ENCODE assay signal across 9 cellular contexts in the genomic region with DNA sequence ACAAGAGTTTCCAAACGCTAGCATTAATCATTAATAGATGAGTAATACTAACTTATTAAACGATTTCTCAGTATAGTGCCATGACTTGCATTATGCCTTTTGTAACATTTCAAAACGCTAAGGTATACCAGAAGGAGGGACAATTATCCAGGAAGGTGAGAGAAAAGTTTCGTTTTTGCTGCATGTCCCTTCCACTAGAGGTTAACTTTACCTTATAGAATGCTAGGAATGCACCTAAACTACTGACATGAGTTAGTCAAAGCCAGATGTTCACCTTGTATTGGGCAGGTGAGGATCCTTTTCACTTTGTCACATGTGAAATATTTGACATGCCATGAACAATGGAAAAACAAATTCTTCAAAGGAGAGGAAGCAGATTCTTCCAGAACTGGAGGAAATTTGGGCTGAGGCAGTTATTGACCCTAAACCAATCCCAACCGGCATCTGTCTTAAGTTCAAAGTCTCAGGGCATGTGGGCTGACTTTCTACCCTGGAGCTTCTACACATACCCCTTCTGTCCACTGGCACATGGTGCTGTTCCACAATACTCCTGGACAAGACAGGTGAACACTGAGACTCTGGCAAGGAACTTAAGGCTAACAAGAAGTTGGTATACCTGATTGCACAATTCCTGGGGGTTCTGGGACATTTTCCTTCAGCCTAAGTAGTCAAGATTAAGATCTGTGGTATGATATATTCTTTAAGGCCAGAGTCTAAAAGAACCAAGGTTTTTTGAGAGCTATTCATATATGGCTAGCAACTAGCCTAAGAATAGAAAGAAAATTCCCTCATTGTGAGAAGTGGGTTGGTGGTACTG. TPM values are rescaled to one million over a fixed set of nuclear protein-coding genes. Genes with fewer than 3 reads are reported as not detected.
DNase-seq lines count a peak whose midpoint lies in the region; ATAC-seq and TF ChIP-seq lines count a peak whose summit lies in the region.
"Had no signal": no experiment of that assay in that cellular context is flagged by ENCODE, and none has a peak within 500 bp of the region (broad histone marks: within the 10 kb centered on the region; RNA-seq: fewer than 3 reads in every experiment).

No MANE protein-coding gene starts in this region.

- H2BK5ac ChIP-seq in trophoblast cell (ENCODE audit: low read depth, low read length, poor library complexity): no peak overlapping the region

- no peaks in the 10 kb centered on the region for H3K9me3 ChIP-seq in trophoblast cell (ENCODE audit: insufficient read depth, low read depth, low read length)

- no peak overlapping the region for H2BK120ac ChIP-seq in trophoblast cell (ENCODE audit: insufficient read depth, low read length, poor library complexity)

- ATAC-seq in activated B cell treated with CpG ODN at 0.5 μM for 24 hours (ENCODE audit: low read depth): no peak
- no peak for ATAC-seq in GM21390 (IDR thresholded peaks at IDR 0.05; ENCODE audit: unreplicated experiment)
- no peak for ATAC-seq in GM18502 (IDR thresholded peaks at IDR 0.05; ENCODE audit: poor library complexity, unreplicated experiment)

- no peaks in the 10 kb centered on the region for H3K36me3 Mint-ChIP-seq in activated B cell treated with CpG ODN at 0.5 μM for 24 hours (ENCODE audit: low read depth)

- TF ChIP-seq CTCF in activated B cell treated with CpG ODN at 0.5 μM for 24 hours (IDR thresholded peaks at IDR 0.05): no peak

- no peak overlapping the region for H3K14ac ChIP-seq in trophoblast cell (ENCODE audit: low read length)

- no peak overlapping the region for H3K23ac ChIP-seq in trophoblast cell (ENCODE audit: low read length)

- intact Hi-C loops in activated B cell treated with CpG ODN at 0.5 μM for 24 hours (cut with micrococcal nuclease): loop anchor here (5.0 to 10.0 kb wide), 2 partner anchors 33 to 101 kb away; no protein-coding TSS in a partner anchor

- peaks cover 5 to 9% of the 10 kb centered on the region in 2 experiments for H3K4me1 ChIP-seq in trophoblast cell (ENCODE audit: control insufficient read depth in 1 of 2, insufficient read depth in 2 of 2, low read length in 2 of 2)

- H2BK12ac ChIP-seq in trophoblast cell (ENCODE audit: low read length): no peak overlapping the region

- peaks cover 55% of the 10 kb centered on the region for H3K27me3 Mint-ChIP-seq in activated B cell treated with CpG ODN at 0.5 μM for 24 hours

- no peak overlapping the region for H3K9ac ChIP-seq in trophoblast cell (ENCODE audit: low read length)

- H3K79me2 ChIP-seq in trophoblast cell (ENCODE audit: control insufficient read depth, insufficient read depth, low read length, poor library complexity): peaks cover 17% of the 10 kb centered on the region

- H3K27me3 ChIP-seq in trophoblast cell (ENCODE audit: insufficient read depth, low read length): no peaks in the 10 kb centered on the region

- peak overlapping the region; percentile 3 for H3K4me3 Mint-ChIP-seq in activated B cell treated with CpG ODN at 0.5 μM for 24 hours

- H3K4me1 Mint-ChIP-seq in activated B cell treated with CpG ODN at 0.5 μM for 24 hours: peaks cover 16% of the 10 kb centered on the region

- no peak overlapping the region for H2AFZ ChIP-seq in trophoblast cell (ENCODE audit: insufficient read depth, low read length, poor library complexity)

- peak overlapping the region; percentile 65 for H3K4me2 ChIP-seq in trophoblast cell (ENCODE audit: low read length)

- H4K91ac ChIP-seq in trophoblast cell (ENCODE audit: low read depth, low read length): no peak overlapping the region

- peaks cover 16% of the 10 kb centered on the region for H3K79me1 ChIP-seq in trophoblast cell (ENCODE audit: low read length)

- H3K9me3 Mint-ChIP-seq in activated B cell treated with CpG ODN at 0.5 μM for 24 hours: no peaks in the 10 kb centered on the region

- H3K4ac ChIP-seq in trophoblast cell (ENCODE audit: low read depth, low read length): no peak overlapping the region

- no peak overlapping the region for H4K12ac ChIP-seq in trophoblast cell (ENCODE audit: low read depth, low read length)

- H3K36me3 ChIP-seq in trophoblast cell (ENCODE audit: control insufficient read depth in 1 of 2, insufficient read depth in 2 of 2, low read length in 2 of 2): no peaks in the 10 kb centered on the region

- no peak overlapping the region for H3K18ac ChIP-seq in trophoblast cell (ENCODE audit: low read length)

- H3K27ac Mint-ChIP-seq in activated B cell treated with CpG ODN at 0.5 μM for 24 hours: no peak overlapping the region

- H4K8ac ChIP-seq in trophoblast cell (ENCODE audit: low read depth, low read length): no peak overlapping the region

- DNase-seq in ELF-1 (ENCODE audit: low read depth, low spot score) (peak; percentile 1), activated B cell treated with CpG ODN at 0.5 μM for 24 hours (no peak), glomerular visceral epithelial cell (ENCODE audit: extremely low spot score) (peak; percentile 5), trophoblast cell (peak; percentile 44 to 84), SKM-1 (lab: John Stamatoyannopoulos, UW; ENCODE audit: unreplicated experiment) (no peak), medulla oblongata (ENCODE audit: extremely low spot score) (no peak)
- DNase-seq: Kasumi-1 had no signal

- CTCF ChIA-PET in activated B cell treated with CpG ODN at 0.5 μM for 24 hours (lab: Charles Lee): no interaction called here

- POLR2A ChIA-PET in activated B cell treated with CpG ODN at 0.5 μM for 24 hours (lab: Charles Lee): no interaction called here

- no peak overlapping the region for H3K27ac ChIP-seq in trophoblast cell (ENCODE audit: low read depth, low read length)

- H3K4me3 ChIP-seq in trophoblast cell (ENCODE audit: low read depth, low read length): no peak overlapping the region

- no CpG with 5 or more reads among the region's 5 CpGs for WGBS in trophoblast cell (ENCODE audit: extremely low coverage, insufficient coverage, insufficient read length)

- H2AK5ac ChIP-seq in trophoblast cell (ENCODE audit: low read length): no peak overlapping the region

RNA-seq across cellular contexts. Expression of a gene that starts 2.5 kb away (rescaled TPM):
- 1.1 and 1.3 TPM in 2 replicates for total RNA-seq in activated B cell treated with CpG ODN at 0.5 μM for 24 hours
- polyA plus RNA-seq in trophoblast cell (2013): 28.9 and 29.4 TPM in 2 replicates

Comparison
In these comparisons a context has a peak if more than half of its experiments do, and no peak if none do; other contexts are left out.
1. DNase-seq: peak in ELF-1 (single experiment), glomerular visceral epithelial cell (single experiment) and trophoblast cell (2 of 2); none in activated B cell treated with CpG ODN at 0.5 μM for 24 hours (single experiment), SKM-1 (single experiment) and medulla oblongata (single experiment).